In the genomic region with DNA sequence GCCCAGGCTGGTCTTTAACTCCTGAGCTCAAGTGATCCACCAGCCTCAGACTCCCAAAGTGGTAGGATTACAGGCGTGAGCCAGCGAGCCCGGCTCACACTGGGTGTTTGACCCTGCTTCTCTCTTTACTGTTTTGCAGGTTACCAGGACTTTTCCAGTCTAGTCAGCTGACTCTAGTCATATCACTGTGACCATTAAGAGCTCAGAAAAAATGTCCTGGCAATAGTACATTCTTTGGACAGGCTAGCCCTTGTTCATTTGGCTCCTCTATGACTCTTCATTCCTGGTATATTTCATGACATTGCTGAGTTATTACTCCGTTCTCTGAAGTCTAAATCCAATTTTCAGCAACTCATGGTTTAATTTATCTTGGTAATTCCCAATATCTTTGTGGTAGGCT, we compare ENCODE assay signal across 1 cellular context.
TF ChIP-seq lines count a peak whose summit lies in the region.

No MANE protein-coding gene starts in this region.

TF ChIP-seq in K562, 482 proteins besides CTCF, POLR2A, EP300 and RAD21:
- TF ChIP-seq RBFOX2 (IDR thresholded peaks at IDR 0.05; ENCODE audit: low read depth, low read length) (no peak), CBX5 (IDR thresholded peaks at IDR 0.05; ENCODE audit: borderline replicate concordance, low read depth) (no peak), ZKSCAN8 (CRISPR knock-in tag; IDR thresholded peaks at IDR 0.05) (no peak), PTBP1 (IDR thresholded peaks at IDR 0.05; ENCODE audit: low read depth, low read length) (no peak), ZFP1 (CRISPR knock-in tag; IDR thresholded peaks at IDR 0.05) (no peak), ZBTB12 (CRISPR knock-in tag; IDR thresholded peaks at IDR 0.05) (no peak), TCF7L2 (IDR thresholded peaks at IDR 0.05; ENCODE audit: low read depth, low read length) (no peak), PRMT5 (CRISPR knock-in tag; IDR thresholded peaks at IDR 0.05) (no peak), CC2D1A (IDR thresholded peaks at IDR 0.05) (no peak), NR4A1 (CRISPR knock-in tag; IDR thresholded peaks at IDR 0.05) (no peak), NR4A1 (tag; IDR thresholded peaks at IDR 0.05) (no peak), DPF2 (IDR thresholded peaks at IDR 0.05) (no peak), SETDB1 (IDR thresholded peaks at IDR 0.05; ENCODE audit: low read length) (no peak), HIVEP1 (CRISPR knock-in tag; IDR thresholded peaks at IDR 0.05) (no peak), OTX1 (CRISPR knock-in tag; IDR thresholded peaks at IDR 0.05) (no peak), TAL1 (IDR thresholded peaks at IDR 0.05) (no peak)
- TF ChIP-seq, protein P1, sequence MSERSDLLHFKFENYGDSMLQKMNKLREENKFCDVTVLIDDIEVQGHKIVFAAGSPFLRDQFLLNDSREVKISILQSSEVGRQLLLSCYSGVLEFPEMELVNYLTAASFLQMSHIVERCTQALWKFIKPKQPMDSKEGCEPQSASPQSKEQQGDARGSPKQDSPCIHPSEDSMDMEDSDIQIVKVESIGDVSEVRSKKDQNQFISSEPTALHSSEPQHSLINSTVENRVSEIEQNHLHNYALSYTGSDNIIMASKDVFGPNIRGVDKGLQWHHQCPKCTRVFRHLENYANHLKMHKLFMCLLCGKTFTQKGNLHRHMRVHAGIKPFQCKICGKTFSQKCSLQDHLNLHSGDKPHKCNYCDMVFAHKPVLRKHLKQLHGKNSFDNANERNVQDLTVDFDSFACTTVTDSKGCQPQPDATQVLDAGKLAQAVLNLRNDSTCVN (CRISPR knock-in tag; IDR thresholded peaks at IDR 0.05), result no peak
